ENCODE assay signal across 18 cellular contexts in the genomic region with DNA sequence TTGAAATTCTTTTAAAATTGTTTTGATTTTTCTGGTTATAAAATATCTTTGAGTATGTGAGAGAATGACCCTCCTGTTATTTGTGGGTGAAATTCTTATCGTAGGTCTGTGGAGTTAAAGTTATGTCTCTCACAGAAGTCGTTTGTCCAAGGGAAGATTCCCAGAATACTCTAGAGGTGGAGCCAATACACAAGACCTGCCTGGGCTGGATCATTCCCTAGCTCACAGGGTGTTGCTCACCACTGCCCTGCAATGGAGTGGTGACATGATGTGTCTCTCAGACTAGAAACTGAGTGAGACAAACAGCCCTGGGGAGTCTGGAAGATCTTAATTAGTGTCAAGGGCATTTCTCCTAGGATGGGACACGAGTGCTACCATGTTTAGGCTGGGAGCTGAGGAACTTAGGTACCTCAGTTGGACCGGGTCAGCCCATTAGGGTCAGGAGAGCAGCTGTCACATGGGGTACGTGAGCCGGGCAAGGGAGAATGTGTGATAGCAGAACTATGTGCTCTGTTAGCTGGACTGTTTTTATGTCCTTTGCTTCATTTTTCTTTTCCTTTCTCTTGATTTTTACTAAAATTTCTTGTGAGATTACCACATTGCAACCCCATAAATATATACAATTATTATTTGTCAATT. TPM values are rescaled to one million over a fixed set of nuclear protein-coding genes. Genes with fewer than 3 reads are reported as not detected.
DNase-seq lines count a peak whose midpoint lies in the region; ATAC-seq, FAIRE-seq and TF ChIP-seq lines count a peak whose summit lies in the region.
"Had no signal": no experiment of that assay in that cellular context is flagged by ENCODE, and none has a peak within 500 bp of the region (broad histone marks: within the 10 kb centered on the region; RNA-seq: fewer than 3 reads in every experiment).

No MANE protein-coding gene starts in this region.

- WGBS in SK-N-SH (ENCODE audit: low lambda C conversion rate), result 80% methylated on average over 6 of the region's 6 CpGs

- no peaks in the 10 kb centered on the region for H3K27me3 Mint-ChIP-seq in astrocyte (ENCODE audit: low read depth, unreplicated experiment)
- H3K27me3 Mint-ChIP-seq in activated CD8-positive, alpha-beta T cell treated with anti-CD3 and anti-CD28 coated beads, Interleukin-2, amount 10 ng/mL, durations not matched to agents 7 days and 5 days (ENCODE audit: low read depth), result no peaks in the 10 kb centered on the region
- H3K27me3 Mint-ChIP-seq: activated naive CD8-positive, alpha-beta T cell had no signal

- H3K4me1 Mint-ChIP-seq in astrocyte (ENCODE audit: low read depth, unreplicated experiment), result peaks cover 18% of the 10 kb centered on the region
- H3K4me1 Mint-ChIP-seq in stimulated activated effector memory CD8-positive, alpha-beta T cell treated with anti-CD3 and anti-CD28 coated beads, Interleukin-12 subunit alpha, Interleukin-12 subunit beta, amount 100 ng/mL, for 72 hours, result peaks cover 5% of the 10 kb centered on the region
- no peaks in the 10 kb centered on the region for H3K4me1 Mint-ChIP-seq in activated CD8-positive, alpha-beta T cell treated with anti-CD3 and anti-CD28 coated beads, Interleukin-2, amount 10 ng/mL, durations not matched to agents 7 days and 5 days (ENCODE audit: low read depth)

- H3K9me3 Mint-ChIP-seq in astrocyte (ENCODE audit: unreplicated experiment), result no peaks in the 10 kb centered on the region
- H3K9me3 Mint-ChIP-seq in stimulated activated effector memory CD8-positive, alpha-beta T cell treated with anti-CD3 and anti-CD28 coated beads, Interleukin-12 subunit alpha, Interleukin-12 subunit beta, amount 100 ng/mL, for 72 hours, result no peaks in the 10 kb centered on the region
- H3K9me3 Mint-ChIP-seq in activated CD8-positive, alpha-beta T cell treated with anti-CD3 and anti-CD28 coated beads, Interleukin-2, amount 10 ng/mL, durations not matched to agents 7 days and 5 days (ENCODE audit: insufficient read depth), result no peaks in the 10 kb centered on the region
- H3K9me3 Mint-ChIP-seq: activated T-cell treated with anti-CD3 and anti-CD28 coated beads, Interleukin-2, amount 50 U/mL, for 4 hours had no signal

- POLR2A ChIA-PET in SK-N-SH (lab: Yijun Ruan, JAX), result no interaction called here
- POLR2A ChIA-PET in activated CD8-positive, alpha-beta T cell treated with anti-CD3 and anti-CD28 coated beads, Interleukin-2, amount 10 ng/mL, durations not matched to agents 7 days and 5 days (lab: Charles Lee), result no interaction called here

- no peak overlapping the region for H3K4me3 ChIP-seq in SK-N-SH (ENCODE audit: low read depth in 2 of 2, low read length in 1 of 2)
- H3K4me3 ChIP-seq in astrocyte (ENCODE audit: insufficient read depth, low read depth, low read length), result no peak overlapping the region
- no peak overlapping the region for H3K4me3 ChIP-seq in right atrium auricular region
- H3K4me3 ChIP-seq: SJCRH30 had no signal

- no peak overlapping the region for H2AFZ ChIP-seq in SK-N-SH (ENCODE audit: low read depth)
- no peak overlapping the region for H2AFZ ChIP-seq in astrocyte (ENCODE audit: low read depth, low read length)

- H3K4me3 Mint-ChIP-seq in astrocyte (ENCODE audit: unreplicated experiment), result no peak overlapping the region
- H3K4me3 Mint-ChIP-seq in stimulated activated effector memory CD8-positive, alpha-beta T cell treated with anti-CD3 and anti-CD28 coated beads, Interleukin-12 subunit alpha, Interleukin-12 subunit beta, amount 100 ng/mL, for 72 hours, result no peak overlapping the region
- no peak overlapping the region for H3K4me3 Mint-ChIP-seq in activated CD8-positive, alpha-beta T cell treated with anti-CD3 and anti-CD28 coated beads, Interleukin-2, amount 10 ng/mL, durations not matched to agents 7 days and 5 days
- H3K4me3 Mint-ChIP-seq: activated naive CD8-positive, alpha-beta T cell; activated T-cell treated with anti-CD3 and anti-CD28 coated beads, Interleukin-2, amount 50 U/mL, for 4 hours had no signal

- H3K9ac ChIP-seq in SK-N-SH (no peak overlapping the region), astrocyte (ENCODE audit: low read length) (no peak overlapping the region)

- no peak overlapping the region for H3K27ac Mint-ChIP-seq in astrocyte (ENCODE audit: unreplicated experiment)
- peak overlapping the region; percentile 43 for H3K27ac Mint-ChIP-seq in stimulated activated effector memory CD8-positive, alpha-beta T cell treated with anti-CD3 and anti-CD28 coated beads, Interleukin-12 subunit alpha, Interleukin-12 subunit beta, amount 100 ng/mL, for 72 hours
- no peak overlapping the region for H3K27ac Mint-ChIP-seq in activated CD8-positive, alpha-beta T cell treated with anti-CD3 and anti-CD28 coated beads, Interleukin-2, amount 10 ng/mL, durations not matched to agents 7 days and 5 days
- H3K27ac Mint-ChIP-seq: activated naive CD8-positive, alpha-beta T cell had no signal

- no peaks in the 10 kb centered on the region for H3K79me2 ChIP-seq in SK-N-SH (ENCODE audit: insufficient read depth)
- no peaks in the 10 kb centered on the region for H3K79me2 ChIP-seq in astrocyte (ENCODE audit: insufficient read depth, low read length)

- TF ChIP-seq CTCF in SK-N-SH (IDR thresholded peaks at IDR 0.05) (no peak), astrocyte (IDR thresholded peaks at IDR 0.05; ENCODE audit: insufficient read depth, low read depth, low read length) (no peak), right atrium auricular region (IDR thresholded peaks at IDR 0.05) (no peak)

- H4K20me1 ChIP-seq in SK-N-SH (ENCODE audit: insufficient read depth) (no peaks in the 10 kb centered on the region), astrocyte (ENCODE audit: insufficient read depth, low read length) (no peaks in the 10 kb centered on the region)

- H3F3A ChIP-seq in SK-N-SH (replicated peaks; ENCODE audit: insufficient read depth), result peaks cover 7% of the 10 kb centered on the region

- no peak for FAIRE-seq in astrocyte (lab: Jason Lieb, UNC)
- FAIRE-seq: A204.1 had no signal

- H3K27ac ChIP-seq in SK-N-SH (ENCODE audit: low read depth in 2 of 2, low read length in 1 of 2) (no peak overlapping the region), astrocyte (ENCODE audit: low read depth, low read length) (no peak overlapping the region), right atrium auricular region (peak overlapping the region; percentile 7 to 56)
- H3K27ac ChIP-seq: SJCRH30 had no signal

- CTCF ChIA-PET in SK-N-SH (lab: Yijun Ruan, JAX), result interaction anchor here (1.8 kb wide), 1 partner anchor 18 kb away, joined by 4 read pairs; no protein-coding TSS in a partner anchor
- CTCF ChIA-PET in activated CD8-positive, alpha-beta T cell treated with anti-CD3 and anti-CD28 coated beads, Interleukin-2, amount 10 ng/mL, durations not matched to agents 7 days and 5 days (lab: Charles Lee), result no interaction called here

- H3K4me2 ChIP-seq in SK-N-SH (no peak overlapping the region), astrocyte (ENCODE audit: low read length) (no peak overlapping the region)

- H3K9me2 ChIP-seq in SK-N-SH, result no peaks in the 10 kb centered on the region; the same call in 1 of the 2 replicates

- H3K27me3 ChIP-seq in SK-N-SH (ENCODE audit: insufficient read depth) (no peaks in the 10 kb centered on the region), astrocyte (ENCODE audit: insufficient read depth, low read length) (no peaks in the 10 kb centered on the region), right atrium auricular region (no peaks in the 10 kb centered on the region)
- H3K27me3 ChIP-seq: SJCRH30 had no signal

- ATAC-seq in SK-N-SH treated with all-trans-retinoic acid at 6 μM for 48 hours, result peak; percentile 73
- ATAC-seq in stimulated activated effector memory CD8-positive, alpha-beta T cell treated with anti-CD3 and anti-CD28 coated beads, Interleukin-12 subunit alpha, Interleukin-12 subunit beta, amount 100 ng/mL, for 72 hours, result no peak
- ATAC-seq in GM19455 (IDR thresholded peaks at IDR 0.05; ENCODE audit: unreplicated experiment), result no peak
- no peak for ATAC-seq in activated CD8-positive, alpha-beta T cell treated with anti-CD3 and anti-CD28 coated beads, Interleukin-2, amount 10 ng/mL, durations not matched to agents 7 days and 5 days
- ATAC-seq: activated T-cell treated with anti-CD3 and anti-CD28 coated beads, Interleukin-2, amount 50 U/mL, for 4 hours had no signal

- H3K36me3 Mint-ChIP-seq in astrocyte (ENCODE audit: low read depth, unreplicated experiment), result peaks cover 22% of the 10 kb centered on the region
- H3K36me3 Mint-ChIP-seq in stimulated activated effector memory CD8-positive, alpha-beta T cell treated with anti-CD3 and anti-CD28 coated beads, Interleukin-12 subunit alpha, Interleukin-12 subunit beta, amount 100 ng/mL, for 72 hours, result peaks cover 72% of the 10 kb centered on the region
- H3K36me3 Mint-ChIP-seq in activated CD8-positive, alpha-beta T cell treated with anti-CD3 and anti-CD28 coated beads, Interleukin-2, amount 10 ng/mL, durations not matched to agents 7 days and 5 days (ENCODE audit: low read depth), result peaks cover 38% of the 10 kb centered on the region

- DNase-seq in SK-N-SH, result no peak
- DNase-seq in astrocyte (ENCODE audit: low read depth), result peak; percentile 44
- DNase-seq in right atrium auricular region (ENCODE audit: low spot score), result no peak
- DNase-seq in stimulated activated effector memory CD8-positive, alpha-beta T cell treated with anti-CD3 and anti-CD28 coated beads, Interleukin-12 subunit alpha, Interleukin-12 subunit beta, amount 100 ng/mL, for 72 hours (ENCODE audit: low spot score in 2 of 2), result no peak
- DNase-seq in activated CD8-positive, alpha-beta T cell treated with anti-CD3 and anti-CD28 coated beads, Interleukin-2, amount 10 ng/mL, durations not matched to agents 7 days and 5 days, result no peak
- no peak for DNase-seq in activated CD4-positive, alpha-beta T cell treated with anti-CD3 and anti-CD28 coated beads, Interleukin-2, amount 50 U/mL, for 4 hours
- DNase-seq: activated CD4-positive, alpha-beta T cell treated with anti-CD3 and anti-CD28 coated beads, Interleukin-2, amount 50 U/mL, for 1 hour; activated T-cell treated with anti-CD3 and anti-CD28 coated beads, Interleukin-2, amount 50 U/mL, for 4 hours; KG1; midbrain; NCI-H1105; nucleus accumbens; stimulated activated CD4-positive, alpha-beta T cell treated with anti-CD3 and anti-CD28 coated beads, Interleukin-4, amount 100 ng/mL, for 4 hours had no signal

- H3K9me3 ChIP-seq in SK-N-SH (no peaks in the 10 kb centered on the region), astrocyte (ENCODE audit: insufficient read depth, low read depth, low read length) (no peaks in the 10 kb centered on the region), right atrium auricular region (no peaks in the 10 kb centered on the region)
- H3K9me3 ChIP-seq: SJCRH30 had no signal

- no peak for TF ChIP-seq EP300 in SK-N-SH (IDR thresholded peaks at IDR 0.05; ENCODE audit: borderline replicate concordance in 1 of 2, low read depth in 1 of 2, low read length in 1 of 2)

- H3K36me3 ChIP-seq in SK-N-SH (replicated peaks in 1 of 2; ENCODE audit: control insufficient read depth in 1 of 2, insufficient read depth in 2 of 2, low read length in 1 of 2) (peaks cover 14 to 39% of the 10 kb centered on the region in 2 experiments), astrocyte (ENCODE audit: insufficient read depth, low read length) (peaks cover 5% of the 10 kb centered on the region), right atrium auricular region (peaks cover 32% of the 10 kb centered on the region)
- H3K36me3 ChIP-seq: SJCRH30 had no signal

- no peak for TF ChIP-seq RAD21 in SK-N-SH (IDR thresholded peaks at IDR 0.05; ENCODE audit: low read length)

- H3K4me1 ChIP-seq in SK-N-SH (ENCODE audit: control insufficient read depth in 1 of 2, insufficient read depth in 2 of 2, low read depth in 1 of 2, low read length in 1 of 2) (no peaks in the 10 kb centered on the region; a peak in 1 of 4 replicates), astrocyte (ENCODE audit: insufficient read depth, low read length) (no peaks in the 10 kb centered on the region), right atrium auricular region (peaks cover 0 to 6% of the 10 kb centered on the region in 2 donors)

RNA-seq across cellular contexts. Expression of gene MYO5C, which starts 53.6 kb away (rescaled TPM):
- 0.99 and 1.1 TPM in 2 replicates for polyA plus RNA-seq in SK-N-SH (2012; rRNA removed)
- 0.85 and 0.96 TPM in 2 replicates for polyA plus RNA-seq in SK-N-SH (2012; cell fraction: cytosol; rRNA removed)
- 1.1 and 1.8 TPM in 2 replicates for polyA plus RNA-seq in SK-N-SH (2012; cell fraction: nucleus; rRNA removed)
- 2.7 and 4.5 TPM in 2 replicates for total RNA-seq in astrocyte
- 1 to 10 TPM; 2.0 to 5.3 TPM for total RNA-seq in right atrium auricular region
- 1 to 10 TPM; 2.5 to 3.2 TPM for total RNA-seq in activated CD8-positive, alpha-beta T cell treated with anti-CD3 and anti-CD28 coated beads, Interleukin-2, amount 10 ng/mL, durations not matched to agents 7 days and 5 days

Comparison
In these comparisons a context has a peak if more than half of its experiments do, and no peak if none do; other contexts are left out.
1. H3K27ac ChIP-seq: peak in right atrium auricular region (2 of 2); none in SK-N-SH (0 of 2) and astrocyte (single experiment).